In the genomic region with DNA sequence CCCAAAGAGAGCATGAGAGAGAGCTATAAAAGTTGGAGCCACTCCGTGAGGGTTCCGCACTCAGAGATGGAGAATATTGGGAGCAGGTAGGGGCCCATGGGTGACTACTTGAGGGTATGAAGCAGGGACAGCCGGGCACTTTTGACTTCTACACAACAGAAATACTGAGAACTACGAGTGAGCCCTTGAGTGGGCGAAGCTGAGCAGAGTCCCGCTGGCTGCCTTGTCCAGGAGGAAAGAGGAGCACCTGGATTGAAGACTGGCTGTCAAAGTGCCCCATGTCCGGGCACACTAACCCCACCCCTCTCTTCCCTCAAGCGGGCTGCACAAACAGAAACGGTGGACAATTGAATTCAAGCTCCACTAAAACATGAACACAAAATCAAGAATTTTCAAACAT, we compare ENCODE assay signal across 24 cellular contexts. TPM values are rescaled to one million over a fixed set of nuclear protein-coding genes. Genes with fewer than 3 reads are reported as not detected.
DNase-seq lines count a peak whose midpoint lies in the region; ATAC-seq and TF ChIP-seq lines count a peak whose summit lies in the region.
"Had no signal": no experiment of that assay in that cellular context is flagged by ENCODE, and none has a peak within 500 bp of the region (broad histone marks: within the 10 kb centered on the region; RNA-seq: fewer than 3 reads in every experiment).

No MANE protein-coding gene starts in this region.

- TF ChIP-seq CTCF in Caco-2 (IDR thresholded peaks at IDR 0.05; ENCODE audit: insufficient read depth in 1 of 2, low read depth in 1 of 2, low read length in 1 of 2, severe bottlenecking in 1 of 2, unreplicated experiment in 1 of 2) = no peak
- TF ChIP-seq CTCF in gastrocnemius medialis (IDR thresholded peaks at IDR 0.05 in 4 of 5, conservative IDR thresholded peaks at IDR 0.05 in 1 of 5) = no peak

- in situ Hi-C loops in gastrocnemius medialis (cut with MboI; ENCODE audit: low sequenced_read_pairs in 4 of 4) = no loop called here

- peaks cover 24% of the 10 kb centered on the region for H3K36me3 Mint-ChIP-seq in T-helper 1 cell treated with Interleukin-12 subunit alpha and Interleukin-12 subunit beta and Interleukin-4 antibody, amounts not matched to agents 30 μg/mL and 1 μg/mL, for 36 hours (ENCODE audit: low read depth)
- peaks cover 5% of the 10 kb centered on the region for H3K36me3 Mint-ChIP-seq in Caco-2 (ENCODE audit: insufficient read depth, unreplicated experiment)
- H3K36me3 Mint-ChIP-seq in activated T-helper 1 cell treated with anti-CD3 and anti-CD28 coated beads, Interleukin-12 subunit alpha, Interleukin-12 subunit beta, Interleukin-2, Interleukin-4 antibody, amounts not matched to agents 30 ng/mL and 10 ng/mL and 1 ng/mL, durations not matched to agents 14 hours and 24 hours and 36 hours (ENCODE audit: low read depth) = peaks cover 14% of the 10 kb centered on the region
- H3K36me3 Mint-ChIP-seq in naive thymus-derived CD4-positive, alpha-beta T cell = peaks cover 0 to 34% (median 24%) of the 10 kb centered on the region in 5 donors
- H3K36me3 Mint-ChIP-seq: naive B cell had no signal

- H3K4me1 ChIP-seq in Caco-2 = peaks cover 38% of the 10 kb centered on the region
- H3K4me1 ChIP-seq in naive thymus-derived CD4-positive, alpha-beta T cell (ENCODE audit: control insufficient read depth in 2 of 2, insufficient read depth in 2 of 2, low read length in 2 of 2) = peaks cover 79 to 89% of the 10 kb centered on the region in 2 donors
- H3K4me1 ChIP-seq in gastrocnemius medialis = no peaks in the 10 kb centered on the region
- H3K4me1 ChIP-seq: gastroesophageal sphincter, sigmoid colon, upper lobe of right lung had no signal

- H3K4me3 Mint-ChIP-seq in T-helper 1 cell treated with Interleukin-12 subunit alpha and Interleukin-12 subunit beta and Interleukin-4 antibody, amounts not matched to agents 30 μg/mL and 1 μg/mL, for 36 hours = peak overlapping the region; percentile 84
- no peak overlapping the region for H3K4me3 Mint-ChIP-seq in Caco-2 (ENCODE audit: unreplicated experiment)
- peak overlapping the region; percentile 87 for H3K4me3 Mint-ChIP-seq in activated T-helper 1 cell treated with anti-CD3 and anti-CD28 coated beads, Interleukin-12 subunit alpha, Interleukin-12 subunit beta, Interleukin-2, Interleukin-4 antibody, amounts not matched to agents 30 ng/mL and 10 ng/mL and 1 ng/mL, durations not matched to agents 14 hours and 24 hours and 36 hours
- H3K4me3 Mint-ChIP-seq in naive thymus-derived CD4-positive, alpha-beta T cell = peak overlapping the region; percentile 78 to 98 (median 86)
- H3K4me3 Mint-ChIP-seq: memory B cell, naive B cell had no signal

- peak overlapping the region; percentile 73 for H3K27ac ChIP-seq in naive thymus-derived CD4-positive, alpha-beta T cell (ENCODE audit: low read depth, low read length)
- no peak overlapping the region for H3K27ac ChIP-seq in gastrocnemius medialis
- H3K27ac ChIP-seq: 22Rv1, gastroesophageal sphincter, sigmoid colon, upper lobe of right lung had no signal

- CTCF ChIA-PET in Caco-2 (lab: Charles Lee) = no interaction called here
- CTCF ChIA-PET in naive thymus-derived CD4-positive, alpha-beta T cell (lab: Charles Lee) = interaction anchor here (0.6 to 6.6 kb wide), 11 partner anchors 9 to 97 kb away, joined by 3 to 56 read pairs (median 5); partner anchors contain the start of gene FYB1

- ATAC-seq in naive thymus-derived CD4-positive, alpha-beta T cell = no peak
- ATAC-seq in Right ventricle myocardium superior (ENCODE audit: poor library complexity) = no peak
- no peak for ATAC-seq in gastrocnemius medialis
- ATAC-seq in HG03025 (IDR thresholded peaks at IDR 0.05; ENCODE audit: low FRiP score, unreplicated experiment) = no peak
- ATAC-seq: gastroesophageal sphincter, Right ventricle myocardium inferior, upper lobe of right lung had no signal

- no peaks in the 10 kb centered on the region for H3K9me3 Mint-ChIP-seq in T-helper 1 cell treated with Interleukin-12 subunit alpha and Interleukin-12 subunit beta and Interleukin-4 antibody, amounts not matched to agents 30 μg/mL and 1 μg/mL, for 36 hours
- H3K9me3 Mint-ChIP-seq in Caco-2 (ENCODE audit: unreplicated experiment) = peaks cover 10% of the 10 kb centered on the region
- no peaks in the 10 kb centered on the region for H3K9me3 Mint-ChIP-seq in activated T-helper 1 cell treated with anti-CD3 and anti-CD28 coated beads, Interleukin-12 subunit alpha, Interleukin-12 subunit beta, Interleukin-2, Interleukin-4 antibody, amounts not matched to agents 30 ng/mL and 10 ng/mL and 1 ng/mL, durations not matched to agents 14 hours and 24 hours and 36 hours
- H3K9me3 Mint-ChIP-seq in naive thymus-derived CD4-positive, alpha-beta T cell = no peaks in the 10 kb centered on the region
- H3K9me3 Mint-ChIP-seq: memory B cell, naive B cell had no signal

- H3K4me3 ChIP-seq in Caco-2 (ENCODE audit: low read depth, low read length) (no peak overlapping the region), gastrocnemius medialis (no peak overlapping the region)
- H3K4me3 ChIP-seq in naive thymus-derived CD4-positive, alpha-beta T cell (ENCODE audit: low read length) = peak overlapping the region; percentile 44
- H3K4me3 ChIP-seq: gastroesophageal sphincter, sigmoid colon, upper lobe of right lung had no signal

- BruUV-seq in Caco-2 (replicated peaks; lab: Mats Ljungman, UMichigan) = no TSS peak

- no peaks in the 10 kb centered on the region for H3K27me3 Mint-ChIP-seq in T-helper 1 cell treated with Interleukin-12 subunit alpha and Interleukin-12 subunit beta and Interleukin-4 antibody, amounts not matched to agents 30 μg/mL and 1 μg/mL, for 36 hours (ENCODE audit: low read depth)
- H3K27me3 Mint-ChIP-seq in Caco-2 (ENCODE audit: insufficient read depth, unreplicated experiment) = no peaks in the 10 kb centered on the region
- H3K27me3 Mint-ChIP-seq in activated T-helper 1 cell treated with anti-CD3 and anti-CD28 coated beads, Interleukin-12 subunit alpha, Interleukin-12 subunit beta, Interleukin-2, Interleukin-4 antibody, amounts not matched to agents 30 ng/mL and 10 ng/mL and 1 ng/mL, durations not matched to agents 14 hours and 24 hours and 36 hours (ENCODE audit: insufficient read depth) = no peaks in the 10 kb centered on the region
- H3K27me3 Mint-ChIP-seq in naive thymus-derived CD4-positive, alpha-beta T cell = no peaks in the 10 kb centered on the region
- H3K27me3 Mint-ChIP-seq: memory B cell, naive B cell had no signal

- intact Hi-C loops in Caco-2 (cut with micrococcal nuclease; ENCODE audit: unreplicated experiment) (no loop called here), Right ventricle myocardium superior (cut with DNase I) (no loop called here), gastrocnemius medialis (cut with DNase I; ENCODE audit: low total_unique reads) (no loop called here)
- intact Hi-C loops in activated T-helper 1 cell treated with anti-CD3 and anti-CD28 coated beads, Interleukin-12 subunit alpha, Interleukin-12 subunit beta, Interleukin-2, Interleukin-4 antibody, amounts not matched to agents 30 ng/mL and 10 ng/mL and 1 ng/mL, durations not matched to agents 14 hours and 24 hours and 36 hours (cut with micrococcal nuclease) = no loop called here
- intact Hi-C loops in naive thymus-derived CD4-positive, alpha-beta T cell (cut with micrococcal nuclease) = loop anchor here (1.0 to 10.0 kb wide), 5 partner anchors 8 to 1219 kb away; no protein-coding TSS in a partner anchor

- H3K9me3 ChIP-seq in Caco-2 (no peaks in the 10 kb centered on the region; the same call in 1 of the 2 replicates), gastrocnemius medialis (no peaks in the 10 kb centered on the region)
- H3K9me3 ChIP-seq in naive thymus-derived CD4-positive, alpha-beta T cell (ENCODE audit: control insufficient read depth in 2 of 3, low read length in 3 of 3) = no peaks in the 10 kb centered on the region
- H3K9me3 ChIP-seq: gastroesophageal sphincter, sigmoid colon, upper lobe of right lung had no signal

- peak overlapping the region; percentile 91 for H3K27ac Mint-ChIP-seq in T-helper 1 cell treated with Interleukin-12 subunit alpha and Interleukin-12 subunit beta and Interleukin-4 antibody, amounts not matched to agents 30 μg/mL and 1 μg/mL, for 36 hours
- H3K27ac Mint-ChIP-seq in Caco-2 (ENCODE audit: unreplicated experiment) = peak overlapping the region; percentile 20
- peak overlapping the region; percentile 97 for H3K27ac Mint-ChIP-seq in activated T-helper 1 cell treated with anti-CD3 and anti-CD28 coated beads, Interleukin-12 subunit alpha, Interleukin-12 subunit beta, Interleukin-2, Interleukin-4 antibody, amounts not matched to agents 30 ng/mL and 10 ng/mL and 1 ng/mL, durations not matched to agents 14 hours and 24 hours and 36 hours
- H3K27ac Mint-ChIP-seq in naive thymus-derived CD4-positive, alpha-beta T cell = peak overlapping the region; percentile 92 to 99 (median 98)
- H3K27ac Mint-ChIP-seq: memory B cell had no signal

- DNase-seq in T-helper 1 cell (no peak), Caco-2 (no peak), Right ventricle myocardium superior (no peak), gastrocnemius medialis (no peak)
- no peak for DNase-seq in activated T-helper 1 cell treated with anti-CD3 and anti-CD28 coated beads, Interleukin-12 subunit alpha, Interleukin-12 subunit beta, Interleukin-2, Interleukin-4 antibody, amounts not matched to agents 30 ng/mL and 10 ng/mL and 1 ng/mL, durations not matched to agents 14 hours and 24 hours and 36 hours (ENCODE audit: low spot score)
- DNase-seq in naive thymus-derived CD4-positive, alpha-beta T cell = no peak
- DNase-seq: activated CD4-positive, CD25-positive, alpha-beta regulatory T cell; erythroblast; Karpas-422; kidney glomerular epithelial cell; naive B cell; NCI-H1105 treated with DMSO at 0.1 percent for 48 hours; NCI-H2107; NCI-H526 treated with DMSO at 0.1 percent for 48 hours; sigmoid colon; stimulated activated CD4-positive, alpha-beta T cell treated with anti-CD3 and anti-CD28 coated beads, Interleukin-1b, Interleukin-23, amount 100 ng/mL, for 48 hours; upper lobe of right lung had no signal

- POLR2A ChIA-PET in Caco-2 (lab: Charles Lee) = no interaction called here
- POLR2A ChIA-PET in naive thymus-derived CD4-positive, alpha-beta T cell (lab: Charles Lee) = interaction anchor here (0.6 to 22.3 kb wide), 6 partner anchors 13 to 180 kb away, joined by 4 to 679 read pairs (median 72); no protein-coding TSS in a partner anchor

- H3K4me1 Mint-ChIP-seq in T-helper 1 cell treated with Interleukin-12 subunit alpha and Interleukin-12 subunit beta and Interleukin-4 antibody, amounts not matched to agents 30 μg/mL and 1 μg/mL, for 36 hours (ENCODE audit: low read depth) = peaks cover 73% of the 10 kb centered on the region
- peaks cover 37% of the 10 kb centered on the region for H3K4me1 Mint-ChIP-seq in Caco-2 (ENCODE audit: low read depth, unreplicated experiment)
- H3K4me1 Mint-ChIP-seq in activated T-helper 1 cell treated with anti-CD3 and anti-CD28 coated beads, Interleukin-12 subunit alpha, Interleukin-12 subunit beta, Interleukin-2, Interleukin-4 antibody, amounts not matched to agents 30 ng/mL and 10 ng/mL and 1 ng/mL, durations not matched to agents 14 hours and 24 hours and 36 hours (ENCODE audit: low read depth) = peaks cover 89% of the 10 kb centered on the region
- H3K4me1 Mint-ChIP-seq in naive thymus-derived CD4-positive, alpha-beta T cell = peaks cover 59 to 97% (median 92%) of the 10 kb centered on the region in 7 donors

- TF ChIP-seq POLR2A in gastrocnemius medialis (IDR thresholded peaks at IDR 0.05) = no peak

- H3K27me3 ChIP-seq in Caco-2 (replicated peaks; ENCODE audit: control insufficient read depth, insufficient read depth, low read length) (no peaks in the 10 kb centered on the region), gastrocnemius medialis (no peaks in the 10 kb centered on the region)
- no peaks in the 10 kb centered on the region for H3K27me3 ChIP-seq in naive thymus-derived CD4-positive, alpha-beta T cell (ENCODE audit: control insufficient read depth in 2 of 2, insufficient read depth in 2 of 2, low read length in 2 of 2)
- H3K27me3 ChIP-seq: gastroesophageal sphincter, sigmoid colon, upper lobe of right lung had no signal

- H3K36me3 ChIP-seq in Caco-2 (ENCODE audit: control insufficient read depth, insufficient read depth, low read length) (no peaks in the 10 kb centered on the region), gastrocnemius medialis (no peaks in the 10 kb centered on the region)
- H3K36me3 ChIP-seq in naive thymus-derived CD4-positive, alpha-beta T cell (ENCODE audit: control insufficient read depth in 2 of 3, insufficient read depth in 3 of 3, low read length in 3 of 3) = no peaks in the 10 kb centered on the region
- H3K36me3 ChIP-seq: gastroesophageal sphincter, sigmoid colon, upper lobe of right lung had no signal

RNA-seq across cellular contexts. Expression of gene FYB1, which starts 33.6 kb away (rescaled TPM):
- 0.60 and 1.3 TPM in 2 replicates for total RNA-seq in Caco-2 (2022)
- total RNA-seq in activated T-helper 1 cell treated with anti-CD3 and anti-CD28 coated beads, Interleukin-12 subunit alpha, Interleukin-12 subunit beta, Interleukin-2, Interleukin-4 antibody, amounts not matched to agents 30 ng/mL and 10 ng/mL and 1 ng/mL, durations not matched to agents 14 hours and 24 hours and 36 hours = 100 and 107 TPM in 2 replicates
- total RNA-seq in naive thymus-derived CD4-positive, alpha-beta T cell = 100 to 1,000 TPM; 310 to 701 (median 497) TPM
- polyA plus RNA-seq in naive thymus-derived CD4-positive, alpha-beta T cell = 100 to 1,000 TPM; 342 to 488 TPM
- total RNA-seq in Right ventricle myocardium superior = 4.2 TPM
- 1 to 10 TPM; 1.1 to 5.6 (median 2.6) TPM for total RNA-seq in gastrocnemius medialis
- total RNA-seq: H1 had no signal
- polyA plus RNA-seq: H1 had no signal

Comparison
In these comparisons a context has a peak if more than half of its experiments do, and no peak if none do; other contexts are left out.
1. H3K27ac Mint-ChIP-seq: peak in every context shown above with its lines; median percentile 98 in naive thymus-derived CD4-positive, alpha-beta T cell; 97 in activated T-helper 1 cell treated with anti-CD3 and anti-CD28 coated beads, Interleukin-12 subunit alpha, Interleukin-12 subunit beta, Interleukin-2, Interleukin-4 antibody, amounts not matched to agents 30 ng/mL and 10 ng/mL and 1 ng/mL, durations not matched to agents 14 hours and 24 hours and 36 hours; 91 in T-helper 1 cell treated with Interleukin-12 subunit alpha and Interleukin-12 subunit beta and Interleukin-4 antibody, amounts not matched to agents 30 μg/mL and 1 μg/mL, for 36 hours; 20 in Caco-2.
2. RNA of gene FYB1, which starts 33.6 kb away (total RNA-seq): 310 to 701 TPM in naive thymus-derived CD4-positive, alpha-beta T cell and 100 to 107 TPM in activated T-helper 1 cell treated with anti-CD3 and anti-CD28 coated beads, Interleukin-12 subunit alpha, Interleukin-12 subunit beta, Interleukin-2, Interleukin-4 antibody, amounts not matched to agents 30 ng/mL and 10 ng/mL and 1 ng/mL, durations not matched to agents 14 hours and 24 hours and 36 hours; 4.2 TPM in Right ventricle myocardium superior (single experiment), 1.1 to 5.6 TPM in gastrocnemius medialis and 0.60 to 1.3 TPM in Caco-2; every median in the first group is over 10 times any median in the second.
3. intact Hi-C loops: an anchor here in naive thymus-derived CD4-positive, alpha-beta T cell (1.0 to 10.0 kb wide); none called in Caco-2, activated T-helper 1 cell treated with anti-CD3 and anti-CD28 coated beads, Interleukin-12 subunit alpha, Interleukin-12 subunit beta, Interleukin-2, Interleukin-4 antibody, amounts not matched to agents 30 ng/mL and 10 ng/mL and 1 ng/mL, durations not matched to agents 14 hours and 24 hours and 36 hours, Right ventricle myocardium superior and gastrocnemius medialis.